ENCODE assay signal across 1 cellular context in genomic region chrX:153927936-153928760, GRCh38.
TF ChIP-seq lines count a peak whose summit lies in the region.

No MANE protein-coding gene starts in this region.

TF ChIP-seq in K562, 482 proteins besides CTCF, POLR2A, EP300 and RAD21 (continued from another document and continues in another):
- no peak for TF ChIP-seq THRA (IDR thresholded peaks at IDR 0.05)
- no peak for TF ChIP-seq BCOR (IDR thresholded peaks at IDR 0.05)
- no peak; the same call in 1 of the 2 replicates for TF ChIP-seq THAP12 (CRISPR knock-in tag; IDR thresholded peaks at IDR 0.05)
- no peak for TF ChIP-seq MYBL2 (IDR thresholded peaks at IDR 0.05; ENCODE audit: low read depth)
- TF ChIP-seq MYBL2 (CRISPR knock-in tag; IDR thresholded peaks at IDR 0.05; ENCODE audit: borderline replicate concordance), result no peak
- no peak for TF ChIP-seq GTF2E2 (tag; IDR thresholded peaks at IDR 0.05)
- peak; percentile 76; the same call in 1 of the 2 replicates for TF ChIP-seq ZC3H4 (CRISPR knock-in tag; IDR thresholded peaks at IDR 0.05; ENCODE audit: borderline replicate concordance)
- peak; percentile 72 for TF ChIP-seq ZFX (CRISPR knock-in tag; IDR thresholded peaks at IDR 0.05)
- no peak for TF ChIP-seq RERE (CRISPR knock-in tag; IDR thresholded peaks at IDR 0.05; ENCODE audit: borderline replicate concordance)
- TF ChIP-seq SPI1 (IDR thresholded peaks at IDR 0.05; ENCODE audit: borderline replicate concordance, low read depth, low read length), result no peak
- no peak for TF ChIP-seq ZNF79 (CRISPR knock-in tag; IDR thresholded peaks at IDR 0.05; ENCODE audit: low read depth)
- no peak for TF ChIP-seq NR3C1 (CRISPR knock-in tag; IDR thresholded peaks at IDR 0.05)
- no peak for TF ChIP-seq ZFP91 (CRISPR knock-in tag; IDR thresholded peaks at IDR 0.05)
- TF ChIP-seq CBX1 (IDR thresholded peaks at IDR 0.05; ENCODE audit: low read depth), result no peak; the same call in 1 of the 2 replicates
- TF ChIP-seq TEAD2 (tag; IDR thresholded peaks at IDR 0.05), result no peak
- TF ChIP-seq ZNF449 (CRISPR knock-in tag; IDR thresholded peaks at IDR 0.05), result no peak
- TF ChIP-seq TAF7 (tag; IDR thresholded peaks at IDR 0.05), result no peak
- no peak for TF ChIP-seq BRF2 (IDR thresholded peaks at IDR 0.05; ENCODE audit: borderline replicate concordance, insufficient read depth, insufficient read length)
- no peak; the same call in 1 of the 2 replicates for TF ChIP-seq ARID4B (CRISPR knock-in tag; IDR thresholded peaks at IDR 0.05)
- TF ChIP-seq IRF9 (tag; IDR thresholded peaks at IDR 0.05), result no peak
- no peak for TF ChIP-seq RBBP5 (IDR thresholded peaks at IDR 0.05; ENCODE audit: borderline replicate concordance, insufficient read depth, low read length, poor library complexity, severe bottlenecking)
- TF ChIP-seq CREB5 (CRISPR knock-in tag; IDR thresholded peaks at IDR 0.05), result no peak
- TF ChIP-seq HEY1 (CRISPR knock-in tag; IDR thresholded peaks at IDR 0.05; ENCODE audit: borderline replicate concordance), result no peak
- no peak for TF ChIP-seq DIDO1 (tag; IDR thresholded peaks at IDR 0.05; ENCODE audit: low read depth)
- peak; percentile 20; the same call in 1 of the 2 replicates for TF ChIP-seq ZBTB9 (CRISPR knock-in tag; IDR thresholded peaks at IDR 0.05)
- TF ChIP-seq FOXP4 (CRISPR knock-in tag; IDR thresholded peaks at IDR 0.05; ENCODE audit: borderline replicate concordance), result no peak
- TF ChIP-seq NFE2L1 (tag; IDR thresholded peaks at IDR 0.05; ENCODE audit: borderline replicate concordance, low read depth), result no peak
- peak; percentile 70 for TF ChIP-seq CBFA2T2 (conservative IDR thresholded peaks at IDR 0.05)
- TF ChIP-seq ZC3H8 (IDR thresholded peaks at IDR 0.05), result no peak
- peak; percentile 41; the same call in 1 of the 2 replicates for TF ChIP-seq MYNN (IDR thresholded peaks at IDR 0.05)
- TF ChIP-seq MYNN (CRISPR knock-in tag; IDR thresholded peaks at IDR 0.05), result no peak
